8 cellular contexts compared by ENCODE assay signal in the genomic region with DNA sequence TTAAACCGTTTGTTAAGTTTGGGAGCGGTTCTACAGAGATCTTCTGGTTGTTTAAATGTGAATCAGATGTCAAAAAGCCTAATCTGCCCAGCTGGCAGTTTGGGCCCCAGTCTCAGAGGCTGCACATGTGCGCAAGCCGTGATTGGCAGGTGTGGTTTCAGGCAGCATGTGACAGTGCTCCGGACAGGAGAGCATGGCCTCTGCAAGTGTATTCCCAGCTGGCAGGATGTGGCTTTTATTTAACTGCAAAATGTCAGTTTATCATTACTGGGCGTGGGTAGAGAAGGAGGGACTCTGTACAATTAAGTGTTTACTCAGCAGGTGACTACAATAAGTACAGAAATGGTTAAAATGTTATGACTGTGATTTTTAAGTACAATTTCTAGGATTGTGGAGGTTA.
DNase-seq lines count a peak whose midpoint lies in the region; ATAC-seq, FAIRE-seq and TF ChIP-seq lines count a peak whose summit lies in the region.

No MANE protein-coding gene starts in this region.

- no peak overlapping the region for H3K4me3 ChIP-seq in small intestine (ENCODE audit: low read depth in 1 of 2, low read length in 2 of 2)

- H3K9me3 Mint-ChIP-seq in central memory CD8-positive, alpha-beta T cell, result no peaks in the 10 kb centered on the region

- no peaks in the 10 kb centered on the region for H3K9me3 ChIP-seq in small intestine (ENCODE audit: control insufficient read depth, low read depth)

- DNase-seq in AG09319 (ENCODE audit: extremely low read depth, low read depth) (peak; percentile 28), GM18507 (ENCODE audit: extremely low spot score, insufficient read length, low read depth) (peak; percentile 20), NCI-H510A (lab: John Stamatoyannopoulos, UW) (peak; percentile 50), small intestine (peak; percentile 24), cortex of kidney (lab: John Stamatoyannopoulos, UW) (no peak), AML-193 (lab: John Stamatoyannopoulos, UW) (no peak)
- no peak for DNase-seq in central memory CD8-positive, alpha-beta T cell (ENCODE audit: low spot score in 2 of 2)

- 23 to 36% (median 23%) methylated on average over 6 of the region's 6 CpGs for WGBS in small intestine, 3 donors

- no peaks in the 10 kb centered on the region for H3K27me3 ChIP-seq in small intestine (ENCODE audit: control insufficient read depth in 2 of 2, insufficient read depth in 2 of 2, low read length in 2 of 2)

- H3K36me3 Mint-ChIP-seq in central memory CD8-positive, alpha-beta T cell (ENCODE audit: insufficient read depth), result peaks cover 3% of the 10 kb centered on the region

- FAIRE-seq in GM18507 (lab: Jason Lieb, UNC) (peak; percentile 84), small intestine (lab: Jason Lieb, UNC) (no peak)

- TF ChIP-seq CTCF in AG09319 (IDR thresholded peaks at IDR 0.05; ENCODE audit: low read depth, low read length), result no peak

- ATAC-seq in HG02938 (IDR thresholded peaks at IDR 0.05; ENCODE audit: unreplicated experiment), result peak; percentile 65
- peak; percentile 19 for ATAC-seq in central memory CD8-positive, alpha-beta T cell (replicated peaks; ENCODE audit: extremely low read depth, poor library complexity, severe bottlenecking)

- H3K4me1 ChIP-seq in small intestine (ENCODE audit: control insufficient read depth in 2 of 2, insufficient read depth in 1 of 2, low read depth in 1 of 2, low read length in 1 of 2), result peaks cover 2 to 10% of the 10 kb centered on the region in 2 donors

- no peak overlapping the region for H3K27ac Mint-ChIP-seq in central memory CD8-positive, alpha-beta T cell (ENCODE audit: low read depth)

- peaks cover 0 to 1% of the 10 kb centered on the region in 2 donors for H3K36me3 ChIP-seq in small intestine (ENCODE audit: control insufficient read depth in 2 of 2, insufficient read depth in 2 of 2, low read length in 2 of 2)

- H3K4me1 Mint-ChIP-seq in central memory CD8-positive, alpha-beta T cell, result peaks cover 13% of the 10 kb centered on the region

- H3K4me3 Mint-ChIP-seq in central memory CD8-positive, alpha-beta T cell, result peak overlapping the region; percentile 17

- H3K27ac ChIP-seq in small intestine (ENCODE audit: low read depth in 1 of 2, low read length in 1 of 2), result peak overlapping the region in 1 of 2 donors; percentile 38

- no peaks in the 10 kb centered on the region for H3K27me3 Mint-ChIP-seq in central memory CD8-positive, alpha-beta T cell

Comparison
In these comparisons a context has a peak if more than half of its experiments do, and no peak if none do; other contexts are left out.
1. DNase-seq: peak in AG09319 (single experiment), GM18507 (single experiment), NCI-H510A (single experiment) and small intestine (single experiment); none in central memory CD8-positive, alpha-beta T cell (0 of 2), cortex of kidney (single experiment) and AML-193 (0 of 2).